Comparison of ENCODE assay signal across 21 cellular contexts in the genomic region with DNA sequence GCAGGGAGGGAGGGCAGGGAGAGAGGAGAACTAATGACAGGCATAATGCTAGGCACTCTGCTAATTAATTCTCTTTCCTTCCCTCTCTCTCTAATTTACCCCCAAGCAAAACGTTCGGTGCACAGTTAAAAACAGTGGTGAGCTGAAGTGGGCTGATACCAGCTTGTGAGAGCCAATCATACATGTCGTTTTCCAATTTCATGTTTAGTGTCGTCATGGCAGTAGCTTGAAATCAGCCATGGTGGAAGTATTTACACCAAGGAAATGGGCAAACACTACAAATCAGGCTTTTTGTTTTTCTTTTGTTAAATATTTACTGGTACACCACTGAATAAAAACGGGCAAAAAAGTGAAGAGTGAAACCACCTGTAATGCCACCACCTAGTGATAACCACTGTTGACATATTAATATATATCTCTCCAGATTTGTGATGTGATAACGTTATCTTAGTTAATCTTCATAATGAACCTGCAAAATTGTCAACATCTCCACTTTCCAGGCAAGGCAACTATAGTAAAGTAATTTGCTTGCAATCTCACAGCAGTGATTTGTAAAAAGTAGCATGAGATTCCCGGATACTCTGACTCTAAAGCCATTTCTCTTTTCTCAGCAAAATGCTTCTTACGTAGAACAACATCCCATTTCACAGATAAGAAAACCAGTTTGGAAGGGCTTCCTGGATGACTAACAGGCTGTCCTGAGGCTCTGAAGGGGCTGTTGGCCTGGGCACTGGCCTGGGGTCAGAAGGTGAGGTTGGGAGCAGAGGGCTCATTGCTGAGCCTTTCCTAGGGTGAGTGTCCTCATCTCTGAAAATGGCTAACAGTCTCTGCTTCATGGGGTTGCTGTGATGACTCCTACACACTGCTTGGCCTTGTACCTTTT.
A peak's percentile ranks its signal among the peaks of the same experiment; 100 is the strongest.
DNase-seq lines count a peak whose midpoint lies in the region; ATAC-seq, FAIRE-seq and TF ChIP-seq lines count a peak whose summit lies in the region.
"Had no signal": no experiment of that assay in that cellular context is flagged by ENCODE, and none has a peak within 500 bp of the region (broad histone marks: within the 10 kb centered on the region; RNA-seq: fewer than 3 reads in every experiment).

No MANE protein-coding gene starts in this region.

- no peak overlapping the region for H2AFZ ChIP-seq in H1 (ENCODE audit: low read length)

- no peak overlapping the region for H4K5ac ChIP-seq in H1 (ENCODE audit: insufficient read length, low read depth, low read length)

- no peaks in the 10 kb centered on the region for H3K79me2 ChIP-seq in H1 (ENCODE audit: control insufficient read depth in 1 of 2, insufficient read depth in 2 of 2, low read length in 2 of 2)

- no peaks in the 10 kb centered on the region for H3K36me3 ChIP-seq in H1 (ENCODE audit: control insufficient read depth in 2 of 4, insufficient read depth in 4 of 4, low read length in 3 of 4)

- peaks cover 5% of the 10 kb centered on the region; the same call in 1 of the 2 replicates for H3K79me1 ChIP-seq in H1 (ENCODE audit: low read depth, low read length)

- no peak for TF ChIP-seq RAD21 in H1 (IDR thresholded peaks at IDR 0.05 in 1 of 2, conservative IDR thresholded peaks at IDR 0.05 in 1 of 2; ENCODE audit: low read depth in 2 of 2, low read length in 2 of 2)

- CTCF ChIA-PET in H1 (lab: Charles Lee; ENCODE audit: partially characterized antibody) = interaction anchor here (0.7 to 1.2 kb wide), 3 partner anchors 28 to 105 kb away, joined by 3 read pairs; no protein-coding TSS in a partner anchor

- H3K4ac ChIP-seq in H1 (replicated peaks; ENCODE audit: insufficient read length, low read depth, low read length) = no peak overlapping the region

- peak; percentile 21 for DNase-seq in DMS53 (lab: John Stamatoyannopoulos, UW)
- no peak for DNase-seq in DMS53 treated with DMSO at 0.1 percent for 48 hours (lab: John Stamatoyannopoulos, UW; ENCODE audit: unreplicated experiment)
- peak; percentile 56 for DNase-seq in NCI-H69 (lab: John Stamatoyannopoulos, UW)
- DNase-seq in H1 (ENCODE audit: low read depth in 1 of 2, low spot score in 2 of 2) = no peak
- DNase-seq in natural killer cell = no peak
- no peak for DNase-seq in NOMO-1 treated with DMSO at 0.1 percent for 48 hours (lab: John Stamatoyannopoulos, UW; ENCODE audit: unreplicated experiment)
- DNase-seq: Calu3; DMS79; HCEC 1CT; NCI-H1092 treated with DMSO at 0.1 percent for 48 hours; NCI-H2081; NCI-H748 treated with DMSO at 0.1 percent for 48 hours; NK-92 treated with Interleukin-12 subunit alpha and Interleukin-12 subunit beta, amount 100 ng/mL, for 24 hours; SHP77 had no signal

- ATAC-seq in natural killer cell (no peak), GM18858 (IDR thresholded peaks at IDR 0.05; ENCODE audit: unreplicated experiment) (no peak), HG03565 (IDR thresholded peaks at IDR 0.05; ENCODE audit: unreplicated experiment) (no peak)

- peak overlapping the region; percentile 21 to 59 for H3K27ac Mint-ChIP-seq in natural killer cell
- H3K27ac Mint-ChIP-seq: CD14-positive monocyte had no signal

- 90% methylated on average over 8 of the region's 8 CpGs; no CpG with 5 or more reads in 1 of the 2 experiments for WGBS in H1 (ENCODE audit: extremely low coverage in 1 of 2, insufficient coverage in 1 of 2, insufficient read length in 1 of 2, insufficient replicate concordance in 2 of 2, low coverage in 1 of 2, low lambda C conversion rate in 2 of 2, missing lambda C conversion rate in 1 of 2), 2 experiments

- H3K9me3 Mint-ChIP-seq in natural killer cell = no peaks in the 10 kb centered on the region
- H3K9me3 Mint-ChIP-seq: CD14-positive monocyte had no signal

- H3K9ac ChIP-seq in H1 (replicated peaks in 1 of 4; ENCODE audit: extremely low read depth in 1 of 4, low read depth in 3 of 4, low read length in 3 of 4) = no peak overlapping the region

- no peak overlapping the region for H4K8ac ChIP-seq in H1 (ENCODE audit: extremely low read depth, insufficient read depth, low read length)

- no peaks in the 10 kb centered on the region for H3K36me3 Mint-ChIP-seq in natural killer cell

- H3K27me3 ChIP-seq in H1 (replicated peaks in 1 of 4; ENCODE audit: control insufficient read depth in 3 of 4, extremely low read depth in 1 of 4, insufficient read depth in 3 of 4, low read length in 3 of 4) = no peaks in the 10 kb centered on the region

- no peak for TF ChIP-seq POLR2A in H1 (IDR thresholded peaks at IDR 0.05; ENCODE audit: control extremely low read depth in 1 of 2, low read depth in 2 of 2, low read length in 2 of 2)

- H3K23me2 ChIP-seq in H1 (ENCODE audit: low read depth, low read length) = no peaks in the 10 kb centered on the region

- H2BK12ac ChIP-seq in H1 (ENCODE audit: low read depth, low read length) = 0 out of 2 replicates have a peak overlapping the region, but pooled peaks have one; percentile 13

- H3K4me1 Mint-ChIP-seq in natural killer cell = peaks cover 27 to 29% of the 10 kb centered on the region in 2 donors
- H3K4me1 Mint-ChIP-seq: CD14-positive monocyte had no signal

- no peak overlapping the region for H3K23ac ChIP-seq in H1 (ENCODE audit: insufficient read length)

- peak overlapping the region; percentile 5; the same call in 1 of the 2 replicates for H3K18ac ChIP-seq in H1 (ENCODE audit: extremely low read depth, low read length)

- no peak for TF ChIP-seq EP300 in H1 (IDR thresholded peaks at IDR 0.05; ENCODE audit: borderline replicate concordance in 1 of 2, low read depth in 2 of 2, low read length in 2 of 2)

- H3K9me3 ChIP-seq in H1 (ENCODE audit: insufficient read depth in 2 of 2, low read depth in 1 of 2, low read length in 1 of 2) = no peaks in the 10 kb centered on the region

- no peak overlapping the region for H3K27ac ChIP-seq in H1 (ENCODE audit: low read depth, low read length)
- H3K27ac ChIP-seq: 22Rv1, SK-N-MC had no signal

- H2BK120ac ChIP-seq in H1 (replicated peaks; ENCODE audit: low read depth, low read length) = no peak overlapping the region

- no peak overlapping the region for H2BK5ac ChIP-seq in H1 (ENCODE audit: low read depth, low read length)

- H2AK5ac ChIP-seq in H1 (ENCODE audit: low read depth, low read length) = no peak overlapping the region

- intact Hi-C loops in natural killer cell (cut with micrococcal nuclease) = no loop called here

- H2BK15ac ChIP-seq in H1 (ENCODE audit: low read length) = no peak overlapping the region

- H3K27me3 Mint-ChIP-seq in natural killer cell (ENCODE audit: low read depth in 2 of 2) = no peaks in the 10 kb centered on the region

- no peak overlapping the region for H4K91ac ChIP-seq in H1 (replicated peaks; ENCODE audit: insufficient read length, low read length)

- FAIRE-seq in H1 (lab: Jason Lieb, UNC) = no peak
- FAIRE-seq: GM12892, RCC 7860 had no signal

- H3K56ac ChIP-seq in H1 (replicated peaks; ENCODE audit: insufficient read length, low read depth, low read length) = no peak overlapping the region

- POLR2A ChIA-PET in H1 (lab: Charles Lee; ENCODE audit: partially characterized antibody) = no interaction called here

- H3K14ac ChIP-seq in H1 (ENCODE audit: insufficient read length) = no peak overlapping the region

- peaks cover 2 to 18% (median 6%) of the 10 kb centered on the region in 4 experiments for H3K4me1 ChIP-seq in H1 (replicated peaks in 1 of 4; ENCODE audit: control insufficient read depth in 3 of 4, insufficient read depth in 4 of 4, low read length in 3 of 4)

- peaks cover 0 to 2% of the 10 kb centered on the region in 2 experiments for H4K20me1 ChIP-seq in H1 (replicated peaks in 1 of 2; ENCODE audit: control insufficient read depth in 1 of 2, insufficient read depth in 2 of 2, low read length in 2 of 2)

- no peak overlapping the region for H3K4me3 ChIP-seq in H1 (ENCODE audit: extremely low read depth in 1 of 4, insufficient read depth in 2 of 4, low read depth in 3 of 4, low read length in 4 of 4)
- H3K4me3 ChIP-seq: SK-N-MC had no signal

- TF ChIP-seq CTCF in H1 (IDR thresholded peaks at IDR 0.05; ENCODE audit: control extremely low read depth in 1 of 3, insufficient read depth in 1 of 3, low read depth in 1 of 3, low read length in 3 of 3) (no peak), natural killer cell (IDR thresholded peaks at IDR 0.05) (no peak)

- no peak overlapping the region for H2BK20ac ChIP-seq in H1 (ENCODE audit: low read length)

- no peak overlapping the region for H3K4me3 Mint-ChIP-seq in natural killer cell
- H3K4me3 Mint-ChIP-seq: CD14-positive monocyte had no signal

- no peak overlapping the region for H3K4me2 ChIP-seq in H1 (ENCODE audit: insufficient read depth in 1 of 2, low read depth in 2 of 2, low read length in 2 of 2)

TF ChIP-seq in H1, 55 proteins besides CTCF, POLR2A, EP300 and RAD21 (continues in another document):
- TF ChIP-seq RXRA (IDR thresholded peaks at IDR 0.05; ENCODE audit: insufficient read depth, low read depth, low read length) (no peak), GABPA (IDR thresholded peaks at IDR 0.05; ENCODE audit: borderline replicate concordance, insufficient read depth, low read length) (no peak), TAF7 (optimal IDR thresholded peaks at IDR 0.05; ENCODE audit: borderline replicate concordance, low read depth, low read length) (no peak), SIN3A (conservative IDR thresholded peaks at IDR 0.05 in 1 of 2, IDR thresholded peaks at IDR 0.05 in 1 of 2; ENCODE audit: low read depth in 1 of 2, low read length in 2 of 2) (no peak), SP4 (IDR thresholded peaks at IDR 0.05; ENCODE audit: low read length) (no peak), CBX8 (IDR thresholded peaks at IDR 0.05; ENCODE audit: borderline replicate concordance, low read depth, low read length) (no peak), NANOG (IDR thresholded peaks at IDR 0.05; ENCODE audit: insufficient read depth, low read depth, low read length, poor library complexity, severe bottlenecking) (no peak), POLR2AphosphoS5 (IDR thresholded peaks at IDR 0.05; ENCODE audit: low read depth, low read length) (no peak), CREB1 (IDR thresholded peaks at IDR 0.05) (no peak), YY1 (IDR thresholded peaks at IDR 0.05; ENCODE audit: low read depth, low read length) (no peak), SAP30 (IDR thresholded peaks at IDR 0.05; ENCODE audit: insufficient read depth, insufficient replicate concordance, low read length) (no peak), NRF1 (IDR thresholded peaks at IDR 0.05; ENCODE audit: low read depth, low read length) (no peak), TBP (IDR thresholded peaks at IDR 0.05; ENCODE audit: low read depth, low read length) (no peak), ZNF274 (IDR thresholded peaks at IDR 0.05; ENCODE audit: borderline replicate concordance, extremely low read depth, low read length) (no peak), RFX5 (IDR thresholded peaks at IDR 0.05; ENCODE audit: borderline replicate concordance, low read depth, low read length) (no peak), SIX5 (IDR thresholded peaks at IDR 0.05; ENCODE audit: low read depth, low read length) (no peak)
- TF ChIP-seq, protein P1, sequence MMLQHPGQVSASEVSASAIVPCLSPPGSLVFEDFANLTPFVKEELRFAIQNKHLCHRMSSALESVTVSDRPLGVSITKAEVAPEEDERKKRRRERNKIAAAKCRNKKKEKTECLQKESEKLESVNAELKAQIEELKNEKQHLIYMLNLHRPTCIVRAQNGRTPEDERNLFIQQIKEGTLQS (IDR thresholded peaks at IDR 0.05; ENCODE audit: insufficient read depth, low read depth, low read length) = no peak

Comparison
In these comparisons a context has a peak if more than half of its experiments do, and no peak if none do; other contexts are left out.
1. DNase-seq: peak in DMS53 (single experiment) and NCI-H69 (single experiment); none in DMS53 treated with DMSO at 0.1 percent for 48 hours (single experiment), H1 (0 of 2), natural killer cell (single experiment) and NOMO-1 treated with DMSO at 0.1 percent for 48 hours (single experiment).